Comparison of ENCODE assay signal across 1 cellular context in genomic region chr17:57540596-57540995, GRCh38.
TF ChIP-seq lines count a peak whose summit lies in the region.

No MANE protein-coding gene starts in this region.

TF ChIP-seq in WTC11, 78 proteins besides CTCF, POLR2A, EP300 and RAD21 (continued from another document):
- TF ChIP-seq PRDM15 (CRISPR knock-in tag; IDR thresholded peaks at IDR 0.05) (no peak), JUN (CRISPR knock-in tag; IDR thresholded peaks at IDR 0.05) (no peak), ZMAT4 (CRISPR knock-in tag; IDR thresholded peaks at IDR 0.05) (no peak), MLX (CRISPR knock-in tag; IDR thresholded peaks at IDR 0.05) (no peak), NR1H2 (CRISPR knock-in tag; IDR thresholded peaks at IDR 0.05) (no peak), AFF4 (CRISPR knock-in tag; IDR thresholded peaks at IDR 0.05; ENCODE audit: borderline replicate concordance) (no peak), ZNF121 (CRISPR knock-in tag; IDR thresholded peaks at IDR 0.05) (no peak), ZNF219 (CRISPR knock-in tag; IDR thresholded peaks at IDR 0.05; ENCODE audit: borderline replicate concordance) (no peak), HMGXB4 (CRISPR knock-in tag; IDR thresholded peaks at IDR 0.05) (no peak), ESRRA (CRISPR knock-in tag; IDR thresholded peaks at IDR 0.05; ENCODE audit: borderline replicate concordance) (no peak), ZNF281 (CRISPR knock-in tag; IDR thresholded peaks at IDR 0.05) (no peak), MYBL2 (CRISPR knock-in tag; IDR thresholded peaks at IDR 0.05) (no peak)
- TF ChIP-seq, protein P1, sequence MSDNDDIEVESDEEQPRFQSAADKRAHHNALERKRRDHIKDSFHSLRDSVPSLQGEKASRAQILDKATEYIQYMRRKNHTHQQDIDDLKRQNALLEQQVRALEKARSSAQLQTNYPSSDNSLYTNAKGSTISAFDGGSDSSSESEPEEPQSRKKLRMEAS (CRISPR knock-in tag; IDR thresholded peaks at IDR 0.05), result no peak
